Comparison of ENCODE assay signal across 1 cellular context in the genomic region with DNA sequence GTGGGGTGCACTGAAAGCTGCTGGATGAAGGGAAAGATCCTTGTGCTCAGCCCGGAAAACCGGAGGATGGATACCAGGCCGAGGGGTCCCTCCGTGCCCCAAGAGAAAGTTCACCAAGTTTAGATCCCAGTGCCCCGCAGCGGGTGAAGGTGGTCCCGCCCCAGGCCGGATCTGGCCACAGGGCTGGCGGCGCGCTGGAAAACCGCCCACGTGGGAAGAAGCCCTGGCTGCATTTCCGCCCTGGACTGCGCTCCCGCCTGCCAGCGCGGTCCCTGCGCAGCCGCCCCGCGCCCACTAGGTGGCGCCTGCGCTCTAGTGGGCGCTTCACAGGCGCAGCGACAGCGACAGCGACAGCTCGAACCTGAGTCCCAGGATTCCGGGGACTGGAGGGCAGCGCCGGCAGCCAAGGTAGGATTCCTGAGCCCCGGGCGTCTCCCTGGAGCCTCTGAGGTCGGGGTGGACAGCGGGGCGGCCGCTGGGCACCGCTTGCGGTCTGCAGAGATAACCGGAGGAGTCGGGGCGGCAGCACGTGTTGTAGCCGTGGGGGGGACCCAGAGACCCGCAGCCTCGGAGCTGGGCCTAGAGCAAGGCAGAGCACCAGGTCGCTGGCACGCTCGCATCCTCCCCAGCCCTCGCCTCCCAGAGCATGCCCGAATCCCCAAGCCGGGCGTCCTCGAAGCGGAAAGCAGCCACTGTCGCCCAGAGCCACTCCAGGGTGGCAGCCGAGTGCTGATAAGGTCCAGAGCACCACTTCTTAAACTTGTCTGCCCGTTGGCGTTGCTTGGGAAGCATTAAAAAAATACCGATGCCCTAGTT.
TF ChIP-seq lines count a peak whose summit lies in the region.

A gene with protein sequence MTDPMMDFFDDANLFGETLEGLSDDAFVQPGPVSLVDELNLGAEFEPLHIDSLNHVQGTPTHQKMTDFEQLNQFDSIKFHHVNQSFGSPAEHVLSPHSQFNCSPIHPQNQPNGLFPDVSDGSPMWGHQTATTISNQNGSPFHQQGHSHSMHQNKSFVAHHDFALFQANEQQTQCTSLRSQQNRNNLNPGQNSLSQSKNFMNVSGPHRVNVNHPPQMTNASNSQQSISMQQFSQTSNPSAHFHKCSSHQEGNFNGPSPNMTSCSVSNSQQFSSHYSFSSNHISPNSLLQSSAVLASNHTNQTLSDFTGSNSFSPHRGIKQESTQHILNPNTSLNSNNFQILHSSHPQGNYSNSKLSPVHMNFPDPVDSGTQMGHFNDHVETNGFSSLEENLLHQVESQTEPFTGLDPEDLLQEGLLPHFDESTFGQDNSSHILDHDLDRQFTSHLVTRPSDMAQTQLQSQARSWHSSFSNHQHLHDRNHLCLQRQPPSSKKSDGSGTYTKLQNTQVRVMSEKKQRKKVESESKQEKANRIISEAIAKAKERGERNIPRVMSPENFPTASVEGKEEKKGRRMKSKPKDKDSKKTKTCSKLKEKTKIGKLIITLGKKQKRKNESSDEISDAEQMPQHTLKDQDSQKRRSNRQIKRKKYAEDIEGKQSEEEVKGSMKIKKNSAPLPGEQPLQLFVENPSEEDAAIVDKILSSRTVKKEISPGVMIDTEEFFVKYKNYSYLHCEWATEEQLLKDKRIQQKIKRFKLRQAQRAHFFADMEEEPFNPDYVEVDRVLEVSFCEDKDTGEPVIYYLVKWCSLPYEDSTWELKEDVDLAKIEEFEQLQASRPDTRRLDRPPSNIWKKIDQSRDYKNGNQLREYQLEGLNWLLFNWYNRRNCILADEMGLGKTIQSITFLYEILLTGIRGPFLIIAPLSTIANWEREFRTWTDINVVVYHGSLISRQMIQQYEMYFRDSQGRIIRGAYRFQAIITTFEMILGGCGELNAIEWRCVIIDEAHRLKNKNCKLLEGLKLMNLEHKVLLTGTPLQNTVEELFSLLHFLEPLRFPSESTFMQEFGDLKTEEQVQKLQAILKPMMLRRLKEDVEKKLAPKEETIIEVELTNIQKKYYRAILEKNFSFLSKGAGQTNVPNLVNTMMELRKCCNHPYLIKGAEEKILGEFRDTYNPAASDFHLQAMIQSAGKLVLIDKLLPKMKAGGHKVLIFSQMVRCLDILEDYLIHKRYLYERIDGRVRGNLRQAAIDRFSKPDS (N-terminal part only) (plus strand): TSS at position 322 of the 816 bp plus-strand sequence. CDS start 101,099 bp downstream, outside the sequence.

TF ChIP-seq in SK-N-SH treated with all-trans-retinoic acid at 6 μM for 48 hours, 23 proteins besides CTCF, POLR2A, EP300 and RAD21 (continued from another document):
- TF ChIP-seq PPARA (CRISPR knock-in tag; IDR thresholded peaks at IDR 0.05; ENCODE audit: borderline replicate concordance) (no peak), TCF4 (CRISPR knock-in tag; IDR thresholded peaks at IDR 0.05; ENCODE audit: borderline replicate concordance) (no peak), ZNF8 (CRISPR knock-in tag; IDR thresholded peaks at IDR 0.05) (no peak), ZNF565 (CRISPR knock-in tag; conservative IDR thresholded peaks at IDR 0.05; ENCODE audit: low read depth) (no peak), GLIS3 (CRISPR knock-in tag; IDR thresholded peaks at IDR 0.05) (no peak), TOX (CRISPR knock-in tag; IDR thresholded peaks at IDR 0.05; ENCODE audit: borderline replicate concordance) (no peak)
- TF ChIP-seq, protein P1, sequence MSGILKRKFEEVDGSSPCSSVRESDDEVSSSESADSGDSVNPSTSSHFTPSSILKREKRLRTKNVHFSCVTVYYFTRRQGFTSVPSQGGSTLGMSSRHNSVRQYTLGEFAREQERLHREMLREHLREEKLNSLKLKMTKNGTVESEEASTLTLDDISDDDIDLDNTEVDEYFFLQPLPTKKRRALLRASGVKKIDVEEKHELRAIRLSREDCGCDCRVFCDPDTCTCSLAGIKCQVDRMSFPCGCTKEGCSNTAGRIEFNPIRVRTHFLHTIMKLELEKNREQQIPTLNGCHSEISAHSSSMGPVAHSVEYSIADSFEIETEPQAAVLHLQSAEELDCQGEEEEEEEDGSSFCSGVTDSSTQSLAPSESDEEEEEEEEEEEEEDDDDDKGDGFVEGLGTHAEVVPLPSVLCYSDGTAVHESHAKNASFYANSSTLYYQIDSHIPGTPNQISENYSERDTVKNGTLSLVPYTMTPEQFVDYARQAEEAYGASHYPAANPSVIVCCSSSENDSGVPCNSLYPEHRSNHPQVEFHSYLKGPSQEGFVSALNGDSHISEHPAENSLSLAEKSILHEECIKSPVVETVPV (CRISPR knock-in tag; IDR thresholded peaks at IDR 0.05): 0 out of 2 replicates have a peak, but pooled peaks have one; percentile 20
- TF ChIP-seq, protein P2, sequence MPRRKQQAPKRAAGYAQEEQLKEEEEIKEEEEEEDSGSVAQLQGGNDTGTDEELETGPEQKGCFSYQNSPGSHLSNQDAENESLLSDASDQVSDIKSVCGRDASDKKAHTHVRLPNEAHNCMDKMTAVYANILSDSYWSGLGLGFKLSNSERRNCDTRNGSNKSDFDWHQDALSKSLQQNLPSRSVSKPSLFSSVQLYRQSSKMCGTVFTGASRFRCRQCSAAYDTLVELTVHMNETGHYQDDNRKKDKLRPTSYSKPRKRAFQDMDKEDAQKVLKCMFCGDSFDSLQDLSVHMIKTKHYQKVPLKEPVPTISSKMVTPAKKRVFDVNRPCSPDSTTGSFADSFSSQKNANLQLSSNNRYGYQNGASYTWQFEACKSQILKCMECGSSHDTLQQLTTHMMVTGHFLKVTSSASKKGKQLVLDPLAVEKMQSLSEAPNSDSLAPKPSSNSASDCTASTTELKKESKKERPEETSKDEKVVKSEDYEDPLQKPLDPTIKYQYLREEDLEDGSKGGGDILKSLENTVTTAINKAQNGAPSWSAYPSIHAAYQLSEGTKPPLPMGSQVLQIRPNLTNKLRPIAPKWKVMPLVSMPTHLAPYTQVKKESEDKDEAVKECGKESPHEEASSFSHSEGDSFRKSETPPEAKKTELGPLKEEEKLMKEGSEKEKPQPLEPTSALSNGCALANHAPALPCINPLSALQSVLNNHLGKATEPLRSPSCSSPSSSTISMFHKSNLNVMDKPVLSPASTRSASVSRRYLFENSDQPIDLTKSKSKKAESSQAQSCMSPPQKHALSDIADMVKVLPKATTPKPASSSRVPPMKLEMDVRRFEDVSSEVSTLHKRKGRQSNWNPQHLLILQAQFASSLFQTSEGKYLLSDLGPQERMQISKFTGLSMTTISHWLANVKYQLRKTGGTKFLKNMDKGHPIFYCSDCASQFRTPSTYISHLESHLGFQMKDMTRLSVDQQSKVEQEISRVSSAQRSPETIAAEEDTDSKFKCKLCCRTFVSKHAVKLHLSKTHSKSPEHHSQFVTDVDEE (CRISPR knock-in tag; IDR thresholded peaks at IDR 0.05): 0 out of 2 replicates have a peak, but pooled peaks have one; percentile 53
- TF ChIP-seq, protein P3, sequence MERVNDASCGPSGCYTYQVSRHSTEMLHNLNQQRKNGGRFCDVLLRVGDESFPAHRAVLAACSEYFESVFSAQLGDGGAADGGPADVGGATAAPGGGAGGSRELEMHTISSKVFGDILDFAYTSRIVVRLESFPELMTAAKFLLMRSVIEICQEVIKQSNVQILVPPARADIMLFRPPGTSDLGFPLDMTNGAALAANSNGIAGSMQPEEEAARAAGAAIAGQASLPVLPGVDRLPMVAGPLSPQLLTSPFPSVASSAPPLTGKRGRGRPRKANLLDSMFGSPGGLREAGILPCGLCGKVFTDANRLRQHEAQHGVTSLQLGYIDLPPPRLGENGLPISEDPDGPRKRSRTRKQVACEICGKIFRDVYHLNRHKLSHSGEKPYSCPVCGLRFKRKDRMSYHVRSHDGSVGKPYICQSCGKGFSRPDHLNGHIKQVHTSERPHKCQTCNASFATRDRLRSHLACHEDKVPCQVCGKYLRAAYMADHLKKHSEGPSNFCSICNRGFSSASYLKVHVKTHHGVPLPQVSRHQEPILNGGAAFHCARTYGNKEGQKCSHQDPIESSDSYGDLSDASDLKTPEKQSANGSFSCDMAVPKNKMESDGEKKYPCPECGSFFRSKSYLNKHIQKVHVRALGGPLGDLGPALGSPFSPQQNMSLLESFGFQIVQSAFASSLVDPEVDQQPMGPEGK (CRISPR knock-in tag; IDR thresholded peaks at IDR 0.05; ENCODE audit: borderline replicate concordance): 0 out of 2 replicates have a peak, but pooled peaks have one; percentile 7
